In genomic region chr20:40686893-40687292, GRCh38 we compare ENCODE assay signal across 2 cellular contexts.
TF ChIP-seq lines count a peak whose summit lies in the region.

No MANE protein-coding gene starts in this region.

TF ChIP-seq in liver, 16 proteins besides CTCF, POLR2A, EP300 and RAD21:
- TF ChIP-seq ATF3 (IDR thresholded peaks at IDR 0.05): no peak
- no peak for TF ChIP-seq NR2F2 (IDR thresholded peaks at IDR 0.05)
- TF ChIP-seq GABPA (IDR thresholded peaks at IDR 0.05 in 1 of 2, conservative IDR thresholded peaks at IDR 0.05 in 1 of 2): no peak
- TF ChIP-seq RXRA (IDR thresholded peaks at IDR 0.05): no peak
- TF ChIP-seq FOXA1 (IDR thresholded peaks at IDR 0.05): no peak
- no peak for TF ChIP-seq SP1 (IDR thresholded peaks at IDR 0.05)
- TF ChIP-seq ZBTB33 (IDR thresholded peaks at IDR 0.05): no peak
- no peak for TF ChIP-seq REST (IDR thresholded peaks at IDR 0.05)
- no peak for TF ChIP-seq HNF4G (IDR thresholded peaks at IDR 0.05)
- no peak for TF ChIP-seq JUND (IDR thresholded peaks at IDR 0.05)
- TF ChIP-seq EGR1 (IDR thresholded peaks at IDR 0.05; ENCODE audit: low read depth in 2 of 2): no peak
- TF ChIP-seq MAX (IDR thresholded peaks at IDR 0.05): no peak
- no peak for TF ChIP-seq TAF1 (conservative IDR thresholded peaks at IDR 0.05)
- no peak for TF ChIP-seq YY1 (IDR thresholded peaks at IDR 0.05)
- TF ChIP-seq FOXA2 (IDR thresholded peaks at IDR 0.05): no peak
- no peak for TF ChIP-seq HNF4A (conservative IDR thresholded peaks at IDR 0.05)

TF ChIP-seq in HepG2, 621 proteins besides CTCF, POLR2A, EP300 and RAD21:
- no peak for TF ChIP-seq ZNF143 (CRISPR knock-in tag; IDR thresholded peaks at IDR 0.05)
- TF ChIP-seq BRF2 (CRISPR knock-in tag; IDR thresholded peaks at IDR 0.05): no peak
- TF ChIP-seq ARNT2 (CRISPR knock-in tag; IDR thresholded peaks at IDR 0.05; ENCODE audit: low read depth): no peak
- no peak for TF ChIP-seq GATA4 (IDR thresholded peaks at IDR 0.05; ENCODE audit: borderline replicate concordance, low read depth)
- no peak for TF ChIP-seq CENPBD1 (CRISPR knock-in tag; IDR thresholded peaks at IDR 0.05; ENCODE audit: borderline replicate concordance, low read depth)
- no peak for TF ChIP-seq CEBPZ (IDR thresholded peaks at IDR 0.05; ENCODE audit: low read length)
